ENCODE assay signal across 1 cellular context in genomic region chr6:435442-436307, GRCh38.
A peak's percentile ranks its signal among the peaks of the same experiment; 100 is the strongest.
TF ChIP-seq lines count a peak whose summit lies in the region.

No MANE protein-coding gene starts in this region.

TF ChIP-seq in HCT116, 20 proteins besides CTCF, POLR2A, EP300 and RAD21:
- TF ChIP-seq, protein P1, sequence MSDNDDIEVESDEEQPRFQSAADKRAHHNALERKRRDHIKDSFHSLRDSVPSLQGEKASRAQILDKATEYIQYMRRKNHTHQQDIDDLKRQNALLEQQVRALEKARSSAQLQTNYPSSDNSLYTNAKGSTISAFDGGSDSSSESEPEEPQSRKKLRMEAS (IDR thresholded peaks at IDR 0.05) = peak; percentile 39; the same call in 1 of the 2 replicates
- TF ChIP-seq EZH2 (IDR thresholded peaks at IDR 0.05) (no peak), ZFX (IDR thresholded peaks at IDR 0.05) (no peak)
